Comparison of ENCODE assay signal across 9 cellular contexts in genomic region chr18:59268722-59269562, GRCh38. TPM values are rescaled to one million over a fixed set of nuclear protein-coding genes. Genes with fewer than 3 reads are reported as not detected.
DNase-seq lines count a peak whose midpoint lies in the region; ATAC-seq and TF ChIP-seq lines count a peak whose summit lies in the region.
"Had no signal": no experiment of that assay in that cellular context is flagged by ENCODE, and none has a peak within 500 bp of the region (broad histone marks: within the 10 kb centered on the region; RNA-seq: fewer than 3 reads in every experiment).

No MANE protein-coding gene starts in this region.

- ATAC-seq in HG02885 (IDR thresholded peaks at IDR 0.05; ENCODE audit: poor library complexity, unreplicated experiment) (peak; percentile 47), psoas muscle (peak in 1 of 4 donors; percentile 27), HG03045 (IDR thresholded peaks at IDR 0.05; ENCODE audit: unreplicated experiment) (no peak)

- peak overlapping the region; percentile 3 to 45 (median 31) for H3K4me3 ChIP-seq in esophagus muscularis mucosa
- H3K4me3 ChIP-seq in psoas muscle: peak overlapping the region; percentile 42
- H3K4me3 ChIP-seq in prostate gland: no peak overlapping the region

- no peak for TF ChIP-seq POLR2A in esophagus muscularis mucosa (IDR thresholded peaks at IDR 0.05; ENCODE audit: low read depth)
- TF ChIP-seq POLR2A in prostate gland (IDR thresholded peaks at IDR 0.05): no peak

- peak; percentile 79 for DNase-seq in ELF-1 (ENCODE audit: low read depth, low spot score)
- DNase-seq in SK-N-DZ (ENCODE audit: low spot score): peak; percentile 48
- peak; percentile 79 for DNase-seq in esophagus muscularis mucosa (ENCODE audit: extremely low spot score)
- no peak for DNase-seq in psoas muscle
- DNase-seq in NCI-H1694 treated with DMSO at 0.1 percent for 48 hours (lab: John Stamatoyannopoulos, UW): no peak
- no peak for DNase-seq in prostate gland (ENCODE audit: low spot score)

- peaks cover 21 to 58% (median 57%) of the 10 kb centered on the region in 4 donors for H3K4me1 ChIP-seq in esophagus muscularis mucosa
- H3K4me1 ChIP-seq in psoas muscle: peaks cover 11% of the 10 kb centered on the region
- H3K4me1 ChIP-seq in prostate gland (replicated peaks): no peaks in the 10 kb centered on the region

- intact Hi-C loops in esophagus muscularis mucosa (cut with DNase I): no loop called here
- intact Hi-C loops in psoas muscle (cut with DNase I): no loop called here
- intact Hi-C loops in prostate gland (cut with DNase I): no loop called here

- 2% methylated on average over 11 of the region's 90 CpGs for WGBS in esophagus muscularis mucosa
- 1% methylated on average over 56 to 90 of the region's 90 CpGs for WGBS in psoas muscle, 3 donors
- 2% methylated on average over 72 of the region's 90 CpGs for WGBS in prostate gland

- no peak overlapping the region for H3K27ac ChIP-seq in esophagus muscularis mucosa (replicated peaks in 1 of 4)
- H3K27ac ChIP-seq in psoas muscle: no peak overlapping the region
- H3K27ac ChIP-seq in prostate gland: no peak overlapping the region

- H3K27me3 ChIP-seq in esophagus muscularis mucosa: peaks cover 3 to 100% (median 82%) of the 10 kb centered on the region in 4 donors
- H3K27me3 ChIP-seq in psoas muscle (ENCODE audit: insufficient read depth in 3 of 3, low read length in 2 of 3): peaks cover 0 to 98% (median 57%) of the 10 kb centered on the region in 3 donors
- peaks cover 65% of the 10 kb centered on the region for H3K27me3 ChIP-seq in prostate gland (replicated peaks; ENCODE audit: insufficient read depth)

- H3K36me3 ChIP-seq in esophagus muscularis mucosa (no peaks in the 10 kb centered on the region), psoas muscle (ENCODE audit: insufficient read depth in 1 of 2, low read depth in 1 of 2) (no peaks in the 10 kb centered on the region), prostate gland (no peaks in the 10 kb centered on the region)

- H3K9me3 ChIP-seq in esophagus muscularis mucosa (no peaks in the 10 kb centered on the region), psoas muscle (no peaks in the 10 kb centered on the region), prostate gland (no peaks in the 10 kb centered on the region)

- TF ChIP-seq EP300 in esophagus muscularis mucosa (IDR thresholded peaks at IDR 0.05): no peak

- TF ChIP-seq CTCF in esophagus muscularis mucosa (IDR thresholded peaks at IDR 0.05): no peak
- TF ChIP-seq CTCF in psoas muscle (IDR thresholded peaks at IDR 0.05): peak; percentile 10
- peak in 1 of 4 experiments; percentile 17 for TF ChIP-seq CTCF in prostate gland (IDR thresholded peaks at IDR 0.05)

RNA-seq across cellular contexts. Expression of gene RAX, which starts 4.3 kb away (rescaled TPM):
- polyA plus RNA-seq in SK-N-DZ (2014; cell fraction: cytosol; rRNA removed): not detected in 2 replicates
- not detected in 2 replicates for polyA plus RNA-seq in SK-N-DZ (2014; cell fraction: nucleus; rRNA removed)
- total RNA-seq in esophagus muscularis mucosa (not detected), psoas muscle (not detected), prostate gland (under 1 TPM; 0.23 to 0.40 TPM)
- not detected for polyA plus RNA-seq in psoas muscle
- total RNA-seq: M059J had no signal

RNA-seq across cellular contexts. Expression of gene GRP, which starts 49.0 kb away (rescaled TPM):
- polyA plus RNA-seq in SK-N-DZ (2014; cell fraction: cytosol; rRNA removed): not detected in 2 replicates
- polyA plus RNA-seq in SK-N-DZ (2014; cell fraction: nucleus; rRNA removed): not detected in 2 replicates
- total RNA-seq in esophagus muscularis mucosa (1 to 10 TPM in 3 of 4 donors, under 1 TPM in 1; 0.98 to 7.9 (median 2.5) TPM), psoas muscle (not detected), prostate gland (1 to 10 TPM in 1 of 2 donors, not detected in 1; 1.4 TPM)
- not detected for polyA plus RNA-seq in psoas muscle
- total RNA-seq: M059J had no signal

RNA-seq across cellular contexts. Expression of gene CPLX4, which starts 49.5 kb away (rescaled TPM):
- not detected in 2 replicates for polyA plus RNA-seq in SK-N-DZ (2014; cell fraction: cytosol; rRNA removed)
- not detected in 2 replicates for polyA plus RNA-seq in SK-N-DZ (2014; cell fraction: nucleus; rRNA removed)
- not detected for total RNA-seq in esophagus muscularis mucosa
- total RNA-seq in psoas muscle: not detected
- not detected for polyA plus RNA-seq in psoas muscle
- total RNA-seq in prostate gland: not detected
- total RNA-seq: M059J had no signal

Comparison
In these comparisons a context has a peak if more than half of its experiments do, and no peak if none do; other contexts are left out.
1. DNase-seq: peak in ELF-1 (single experiment), SK-N-DZ (single experiment) and esophagus muscularis mucosa (single experiment); none in psoas muscle (0 of 2), NCI-H1694 treated with DMSO at 0.1 percent for 48 hours (single experiment) and prostate gland (single experiment).
2. H3K4me3 ChIP-seq: peak in esophagus muscularis mucosa (4 of 4) and psoas muscle (single experiment); none in prostate gland (0 of 2).